Comparison of ENCODE assay signal across 13 cellular contexts in the genomic region with DNA sequence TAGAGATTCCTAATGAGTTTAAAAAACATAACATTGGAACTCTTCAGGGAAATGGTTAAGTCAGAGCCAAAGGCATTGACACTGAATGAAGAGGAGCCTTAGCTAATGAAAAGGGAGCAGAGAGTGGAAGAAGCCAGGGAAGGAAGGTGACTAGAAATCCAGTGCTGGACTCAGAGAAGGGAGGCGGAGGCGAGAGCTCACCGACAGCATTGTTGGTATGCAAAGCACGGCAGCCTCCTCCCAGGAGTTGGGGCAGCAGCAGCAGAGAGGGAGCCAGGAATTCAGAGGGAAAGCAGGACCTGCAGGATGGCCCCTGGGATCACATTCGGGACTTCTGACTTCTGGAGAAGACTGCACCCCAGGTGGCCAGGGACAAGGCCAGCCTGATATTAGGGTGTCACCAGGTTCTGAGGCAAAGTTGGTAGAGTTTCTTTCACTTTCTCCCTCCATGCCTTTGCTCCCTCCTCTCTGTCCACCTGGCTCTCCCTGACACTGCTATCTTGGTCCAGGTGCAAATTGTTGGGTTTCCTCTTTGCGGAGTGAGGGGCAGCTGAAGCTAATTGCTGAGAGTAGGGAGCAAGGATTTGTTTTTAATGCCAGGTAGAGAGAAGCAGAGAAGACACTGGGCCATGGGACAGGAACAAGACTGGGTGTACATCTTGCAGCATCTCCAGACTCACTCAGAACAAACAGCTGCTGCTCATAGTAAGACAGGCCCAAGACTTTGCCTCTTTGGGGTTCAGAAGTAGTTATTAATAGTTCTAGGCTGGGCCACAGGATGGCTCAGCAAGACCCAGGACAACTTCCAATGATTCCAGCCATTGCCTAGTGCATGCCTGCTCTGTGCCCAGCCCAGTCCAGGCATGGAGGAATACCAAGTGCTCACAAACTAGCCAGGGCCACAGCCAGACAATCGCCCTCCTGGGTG.
DNase-seq lines count a peak whose midpoint lies in the region; ATAC-seq and TF ChIP-seq lines count a peak whose summit lies in the region.
"Had no signal": no experiment of that assay in that cellular context is flagged by ENCODE, and none has a peak within 500 bp of the region (broad histone marks: within the 10 kb centered on the region; RNA-seq: fewer than 3 reads in every experiment).

No MANE protein-coding gene starts in this region.

- DNase-seq in Right ventricle myocardium inferior (ENCODE audit: missing footprints) (peak; percentile 34), cardiac septum (ENCODE audit: low spot score) (no peak), ecto neural progenitor cell (ENCODE audit: low spot score) (peak; percentile 66), midbrain (lab: John Stamatoyannopoulos, UW) (peak; percentile 47), COLO829 (ENCODE audit: low spot score) (no peak)
- DNase-seq: CD4-positive, CD25-positive, alpha-beta regulatory T cell; NCI-H1092 treated with DMSO at 0.1 percent for 48 hours; NCI-H2171 treated with DMSO at 0.1 percent for 48 hours; stomach had no signal

- no peak overlapping the region for H3K4me3 ChIP-seq in gastroesophageal sphincter
- H3K4me3 ChIP-seq: ascending aorta, stomach had no signal

- TF ChIP-seq POLR2A in gastroesophageal sphincter (IDR thresholded peaks at IDR 0.05): no peak

- H3K36me3 ChIP-seq in gastroesophageal sphincter: no peaks in the 10 kb centered on the region
- H3K36me3 ChIP-seq: ascending aorta, stomach had no signal

- H3K27me3 ChIP-seq in gastroesophageal sphincter: peaks cover 3% of the 10 kb centered on the region
- H3K27me3 ChIP-seq: ascending aorta had no signal

- intact Hi-C loops in Right ventricle myocardium inferior (cut with DNase I) (no loop called here), cardiac septum (cut with DNase I) (loop anchor here (10.0 kb wide), 1 partner anchor 345 kb away; no protein-coding TSS in a partner anchor)

- 29 to 59% methylated on average over 4 to 5 of the region's 7 CpGs for WGBS in gastroesophageal sphincter (ENCODE audit: low coverage in 1 of 2), 2 donors

- ATAC-seq in Right ventricle myocardium inferior (peak; percentile 31), GM21526 (IDR thresholded peaks at IDR 0.05; ENCODE audit: low FRiP score, unreplicated experiment) (no peak), HG03159 (IDR thresholded peaks at IDR 0.05; ENCODE audit: unreplicated experiment) (no peak), gastroesophageal sphincter (no peak)

- TF ChIP-seq EP300 in gastroesophageal sphincter (IDR thresholded peaks at IDR 0.05): no peak

- no peaks in the 10 kb centered on the region for H3K4me1 ChIP-seq in gastroesophageal sphincter
- H3K4me1 ChIP-seq: ascending aorta had no signal

- H3K9me3 ChIP-seq in gastroesophageal sphincter: peaks cover 0 to 15% (median 0%) of the 10 kb centered on the region in 3 donors

- H3K27ac ChIP-seq in gastroesophageal sphincter: no peak overlapping the region
- H3K27ac ChIP-seq: ascending aorta, stomach had no signal

- no peak for TF ChIP-seq CTCF in gastroesophageal sphincter (IDR thresholded peaks at IDR 0.05)

Comparison
In these comparisons a context has a peak if more than half of its experiments do, and no peak if none do; other contexts are left out.
1. DNase-seq: peak in Right ventricle myocardium inferior (single experiment), ecto neural progenitor cell (single experiment) and midbrain (single experiment); none in cardiac septum (single experiment) and COLO829 (single experiment).